8 cellular contexts compared by ENCODE assay signal in genomic region chr12:95216704-95217376, GRCh38. TPM values are rescaled to one million over a fixed set of nuclear protein-coding genes. Genes with fewer than 3 reads are reported as not detected.
A peak's percentile ranks its signal among the peaks of the same experiment; 100 is the strongest.
DNase-seq lines count a peak whose midpoint lies in the region; ATAC-seq, FAIRE-seq and TF ChIP-seq lines count a peak whose summit lies in the region.

No MANE protein-coding gene starts in this region.

- H3K9me3 Mint-ChIP-seq in activated naive CD4-positive, alpha-beta T cell treated with anti-CD3 and anti-CD28 coated beads for 36 hours: no peaks in the 10 kb centered on the region

- ATAC-seq in HG02759 (IDR thresholded peaks at IDR 0.05; ENCODE audit: unreplicated experiment) (peak; percentile 23), right lobe of liver (peak; percentile 4 to 32 (median 16))

- peak overlapping the region; percentile 98 for H3K4me3 Mint-ChIP-seq in activated naive CD4-positive, alpha-beta T cell treated with anti-CD3 and anti-CD28 coated beads for 36 hours

- H3K4me3 ChIP-seq in bronchial epithelial cell (ENCODE audit: low read depth, low read length) (peak overlapping the region; percentile 82), right lobe of liver (peak overlapping the region; percentile 71 to 82 (median 79)), thyroid gland (replicated peaks in 1 of 3) (peak overlapping the region; percentile 40 to 59 (median 42))

- H3K27ac Mint-ChIP-seq in activated naive CD4-positive, alpha-beta T cell treated with anti-CD3 and anti-CD28 coated beads for 36 hours: peak overlapping the region; percentile 69

- CTCF ChIA-PET in activated naive CD4-positive, alpha-beta T cell treated with anti-CD3 and anti-CD28 coated beads for 36 hours (lab: Charles Lee): interaction anchor here (1.0 to 1.8 kb wide), 3 partner anchors 29 to 118 kb away, joined by 3 to 10 read pairs (median 6); no protein-coding TSS in a partner anchor

- H3K4me1 Mint-ChIP-seq in activated naive CD4-positive, alpha-beta T cell treated with anti-CD3 and anti-CD28 coated beads for 36 hours (ENCODE audit: low read depth): peaks cover 27% of the 10 kb centered on the region

- H3K27ac ChIP-seq in right lobe of liver (peak overlapping the region; percentile 89 to 93 (median 90)), thyroid gland (peak overlapping the region; percentile 81 to 100 (median 99))

- intact Hi-C loops in activated naive CD4-positive, alpha-beta T cell treated with anti-CD3 and anti-CD28 coated beads for 36 hours (cut with micrococcal nuclease): loop anchor here (1.0 to 5.0 kb wide), 16 partner anchors 100 to 1540 kb away; partner anchors contain the start of genes AMDHD1, CCDC38, CEP83 and CRADD
- intact Hi-C loops in right lobe of liver (cut with DNase I): no loop called here
- intact Hi-C loops in thyroid gland (cut with DNase I): loop anchor here (5.0 kb wide), 1 partner anchor 100 kb away; no protein-coding TSS in a partner anchor

- H3K27me3 ChIP-seq in bronchial epithelial cell (ENCODE audit: control insufficient read depth, insufficient read depth, low read length) (no peaks in the 10 kb centered on the region), right lobe of liver (no peaks in the 10 kb centered on the region), thyroid gland (no peaks in the 10 kb centered on the region)

- FAIRE-seq in bronchial epithelial cell (lab: Jason Lieb, UNC): no peak

- H3K27me3 Mint-ChIP-seq in activated naive CD4-positive, alpha-beta T cell treated with anti-CD3 and anti-CD28 coated beads for 36 hours (ENCODE audit: low read depth): no peaks in the 10 kb centered on the region

- H3K36me3 ChIP-seq in bronchial epithelial cell (ENCODE audit: control insufficient read depth, insufficient read depth, low read length): no peaks in the 10 kb centered on the region
- H3K36me3 ChIP-seq in right lobe of liver: no peaks in the 10 kb centered on the region
- H3K36me3 ChIP-seq in thyroid gland: no peaks in the 10 kb centered on the region

- H3K9me3 ChIP-seq in right lobe of liver (no peaks in the 10 kb centered on the region), thyroid gland (no peaks in the 10 kb centered on the region)

- TF ChIP-seq CTCF in bronchial epithelial cell (IDR thresholded peaks at IDR 0.05; ENCODE audit: insufficient read depth, low read length, severe bottlenecking): no peak
- TF ChIP-seq CTCF in right lobe of liver (IDR thresholded peaks at IDR 0.05): no peak
- TF ChIP-seq CTCF in thyroid gland (IDR thresholded peaks at IDR 0.05): no peak

- no peak for DNase-seq in activated naive CD4-positive, alpha-beta T cell treated with anti-CD3 and anti-CD28 coated beads for 36 hours
- DNase-seq in activated naive CD4-positive, alpha-beta T cell treated with Interleukin-2 at 50 U/mL for 16 hours: no peak
- peak; percentile 64 for DNase-seq in NCI-H2171 treated with DMSO at 0.1 percent for 48 hours (lab: John Stamatoyannopoulos, UW)
- no peak for DNase-seq in bronchial epithelial cell (ENCODE audit: low read depth)
- no peak for DNase-seq in right lobe of liver
- DNase-seq in thyroid gland: no peak
- no peak for DNase-seq in activated effector memory CD4-positive, alpha-beta T cell treated with Interleukin-2 at 50 U/mL for 16 hours

- H3K4me1 ChIP-seq in right lobe of liver (peaks cover 0 to 18% (median 2%) of the 10 kb centered on the region in 4 donors), thyroid gland (peaks cover 30 to 39% of the 10 kb centered on the region in 2 donors)

- 0% methylated on average over 14 of the region's 45 CpGs for WGBS in right lobe of liver (ENCODE audit: insufficient coverage, low coverage, low lambda C conversion rate, missing lambda C conversion rate)
- WGBS in thyroid gland, 2 donors: 0 to 1% methylated on average over 24 to 44 of the region's 45 CpGs

- TF ChIP-seq POLR2A in right lobe of liver (IDR thresholded peaks at IDR 0.05): no peak
- TF ChIP-seq POLR2A in thyroid gland (IDR thresholded peaks at IDR 0.05): no peak

- H3K36me3 Mint-ChIP-seq in activated naive CD4-positive, alpha-beta T cell treated with anti-CD3 and anti-CD28 coated beads for 36 hours (ENCODE audit: low read depth): no peaks in the 10 kb centered on the region

RNA-seq across cellular contexts. Expression of gene FGD6, which starts 0.4 kb away (rescaled TPM):
- 1 to 10 TPM; 2.0 TPM for total RNA-seq in activated naive CD4-positive, alpha-beta T cell treated with anti-CD3 and anti-CD28 coated beads for 36 hours
- total RNA-seq in bronchial epithelial cell (13.2 and 13.3 TPM in 2 replicates), right lobe of liver (1 to 10 TPM; 3.5 to 7.8 (median 5.1) TPM), thyroid gland (10 to 100 TPM; 27.1 to 33.7 (median 30.8) TPM)

RNA-seq across cellular contexts. Expression of gene VEZT, which starts 0.8 kb away (rescaled TPM):
- 10 to 100 TPM; 41.3 to 42.5 TPM for total RNA-seq in activated naive CD4-positive, alpha-beta T cell treated with anti-CD3 and anti-CD28 coated beads for 36 hours
- total RNA-seq in bronchial epithelial cell (57.4 and 66.2 TPM in 2 replicates), right lobe of liver (10 to 100 TPM; 23.5 to 34.2 (median 28.9) TPM), thyroid gland (100 to 1,000 TPM; 101 to 186 (median 160) TPM)

Comparison
In these comparisons a context has a peak if more than half of its experiments do, and no peak if none do; other contexts are left out.
1. intact Hi-C loops: an anchor here in activated naive CD4-positive, alpha-beta T cell treated with anti-CD3 and anti-CD28 coated beads for 36 hours (1.0 to 5.0 kb wide) and thyroid gland (5.0 kb wide); none called in right lobe of liver.